In the genomic region with DNA sequence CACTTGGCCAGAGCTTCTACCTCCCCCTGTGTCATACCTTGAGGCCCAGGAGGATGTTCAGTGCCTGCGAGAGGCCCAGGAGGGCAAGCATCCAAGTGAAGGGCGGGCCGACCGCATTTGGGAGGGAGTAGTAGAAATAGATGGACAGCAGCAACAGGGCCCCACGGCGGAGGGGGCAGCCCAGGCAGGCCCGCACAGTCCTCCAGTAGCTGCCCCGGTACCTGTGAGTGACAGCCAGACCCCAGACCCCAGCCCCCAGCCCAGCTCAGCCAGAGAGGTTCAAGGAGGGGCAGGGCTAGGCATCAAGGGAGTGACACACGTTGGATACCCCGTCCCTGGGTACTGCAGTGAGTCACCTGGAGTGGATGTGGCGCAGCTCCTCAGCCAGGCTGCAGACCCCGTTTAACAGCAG, we compare ENCODE assay signal across 8 cellular contexts. TPM values are rescaled to one million over a fixed set of nuclear protein-coding genes. Genes with fewer than 3 reads are reported as not detected.
DNase-seq lines count a peak whose midpoint lies in the region; ATAC-seq and TF ChIP-seq lines count a peak whose summit lies in the region.

No MANE protein-coding gene starts in this region.

- H3K27ac ChIP-seq in foreskin keratinocyte: peak overlapping the region; percentile 86

- H3K4me3 Mint-ChIP-seq in stimulated activated naive B cell treated with anti-CD40 and anti-IgM and Interleukin-4, amounts not matched to agents 10 μg/mL and 1 μg/mL and 100 μg/mL, for 72 hours: no peak overlapping the region

- peaks cover 16 to 20% of the 10 kb centered on the region in 2 donors for H3K4me1 Mint-ChIP-seq in stimulated activated naive B cell treated with anti-CD40 and anti-IgM and Interleukin-4, amounts not matched to agents 10 μg/mL and 1 μg/mL and 100 μg/mL, for 72 hours

- H3K27ac Mint-ChIP-seq in stimulated activated naive B cell treated with anti-CD40 and anti-IgM and Interleukin-4, amounts not matched to agents 10 μg/mL and 1 μg/mL and 100 μg/mL, for 72 hours: no peak overlapping the region

- peak overlapping the region; percentile 69 for H3K4me3 ChIP-seq in HFF-Myc (replicated peaks; ENCODE audit: low read depth, low read length)

- peaks cover 11% of the 10 kb centered on the region for H3K4me1 ChIP-seq in foreskin keratinocyte

- DNase-seq in HFF-Myc (ENCODE audit: extremely low read depth, low read depth) (no peak), foreskin keratinocyte (peak in 1 of 2 donors; percentile 26), NCI-H2029 (lab: John Stamatoyannopoulos, UW) (no peak), midbrain (lab: John Stamatoyannopoulos, UW) (no peak), hepatic stellate cell (ENCODE audit: low spot score) (no peak), middle frontal gyrus (ENCODE audit: extremely low spot score, low spot score) (no peak)
- DNase-seq in activated T-cell treated with anti-CD3 and anti-CD28 coated beads, Interleukin-2, amount 50 U/mL, for 48 hours: peak; percentile 54 to 62
- no peak for DNase-seq in stimulated activated naive B cell treated with anti-CD40 and anti-IgM and Interleukin-4, amounts not matched to agents 10 μg/mL and 1 μg/mL and 100 μg/mL, for 72 hours

- H3K36me3 Mint-ChIP-seq in stimulated activated naive B cell treated with anti-CD40 and anti-IgM and Interleukin-4, amounts not matched to agents 10 μg/mL and 1 μg/mL and 100 μg/mL, for 72 hours: no peaks in the 10 kb centered on the region

- H3K9me3 Mint-ChIP-seq in stimulated activated naive B cell treated with anti-CD40 and anti-IgM and Interleukin-4, amounts not matched to agents 10 μg/mL and 1 μg/mL and 100 μg/mL, for 72 hours: no peaks in the 10 kb centered on the region

- no peaks in the 10 kb centered on the region for H3K27me3 ChIP-seq in foreskin keratinocyte

- peak; percentile 42 for ATAC-seq in foreskin keratinocyte
- ATAC-seq in stimulated activated naive B cell treated with anti-CD40 and anti-IgM and Interleukin-4, amounts not matched to agents 10 μg/mL and 1 μg/mL and 100 μg/mL, for 72 hours (replicated peaks): peak; percentile 7 to 28

- TF ChIP-seq CTCF in HFF-Myc (IDR thresholded peaks at IDR 0.05; ENCODE audit: low read depth, low read length, missing control alignments) (no peak), foreskin keratinocyte (conservative IDR thresholded peaks at IDR 0.05) (no peak)

- peaks cover 0 to 5% of the 10 kb centered on the region in 2 donors for H3K27me3 Mint-ChIP-seq in stimulated activated naive B cell treated with anti-CD40 and anti-IgM and Interleukin-4, amounts not matched to agents 10 μg/mL and 1 μg/mL and 100 μg/mL, for 72 hours

RNA-seq across cellular contexts. Expression of a gene that starts 1.4 kb away (rescaled TPM):
- 27.2 and 27.4 TPM in 2 replicates for total RNA-seq in foreskin keratinocyte
- 32.6 and 33.2 TPM in 2 replicates for polyA plus RNA-seq in foreskin keratinocyte

RNA-seq across cellular contexts. Expression of a gene that starts 10.3 kb away (rescaled TPM):
- not detected in 2 replicates for total RNA-seq in foreskin keratinocyte
- not detected in 2 replicates for polyA plus RNA-seq in foreskin keratinocyte

RNA-seq across cellular contexts. Expression of a gene that starts 18.6 kb away (rescaled TPM):
- not detected in 2 replicates for total RNA-seq in foreskin keratinocyte
- polyA plus RNA-seq in foreskin keratinocyte: not detected in 2 replicates

RNA-seq across cellular contexts. Expression of a gene that starts 41.8 kb away (rescaled TPM):
- total RNA-seq in foreskin keratinocyte: 5.8 and 9.2 TPM in 2 replicates
- 7.6 and 10.1 TPM in 2 replicates for polyA plus RNA-seq in foreskin keratinocyte

Comparison
In these comparisons a context has a peak if more than half of its experiments do, and no peak if none do; other contexts are left out.
1. DNase-seq: peak in activated T-cell treated with anti-CD3 and anti-CD28 coated beads, Interleukin-2, amount 50 U/mL, for 48 hours (2 of 2); none in HFF-Myc (single experiment), stimulated activated naive B cell treated with anti-CD40 and anti-IgM and Interleukin-4, amounts not matched to agents 10 μg/mL and 1 μg/mL and 100 μg/mL, for 72 hours (single experiment), NCI-H2029 (single experiment), midbrain (single experiment), hepatic stellate cell (single experiment) and middle frontal gyrus (single experiment).